Comparison of ENCODE assay signal across 28 cellular contexts in genomic region chr10:60849762-60850161, GRCh38.
"Had no signal": no experiment of that assay in that cellular context is flagged by ENCODE, and none has a peak within 500 bp of the region (broad histone marks: within the 10 kb centered on the region; RNA-seq: fewer than 3 reads in every experiment).

No MANE protein-coding gene starts in this region.

- H3K27ac Mint-ChIP-seq: activated CD4-positive, alpha-beta T cell treated with anti-CD3 and anti-CD28 coated beads, Interleukin-2, amount 10 ng/mL, durations not matched to agents 24 days and 14 days; activated CD8-positive, alpha-beta T cell treated with anti-CD3 and anti-CD28 coated beads for 36 hours; activated naive CD8-positive, alpha-beta T cell treated with anti-CD3 and anti-CD28 coated beads for 36 hours; activated T-cell treated with anti-CD3 and anti-CD28 coated beads, Interleukin-2, amount 50 U/mL, for 72 hours; activated T-helper 17 cell treated with anti-CD3 and anti-CD28 coated beads, Interleukin-2, amount 50 U/mL, for 72 hours had no signal

- H3K4me3 ChIP-seq: ascending aorta, cardiac muscle cell, SJCRH30, SK-N-MC had no signal

- H3K4me1 Mint-ChIP-seq: activated CD4-positive, alpha-beta T cell treated with anti-CD3 and anti-CD28 coated beads, Interleukin-2, amount 10 ng/mL, durations not matched to agents 24 days and 14 days; activated T-helper 17 cell treated with anti-CD3 and anti-CD28 coated beads, Interleukin-2, amount 50 U/mL, for 72 hours; central memory CD8-positive, alpha-beta T cell had no signal

- H3K9me3 Mint-ChIP-seq: activated CD4-positive, alpha-beta T cell treated with anti-CD3 and anti-CD28 coated beads, Interleukin-2, amount 10 ng/mL, durations not matched to agents 24 days and 14 days; activated CD8-positive, alpha-beta T cell treated with anti-CD3 and anti-CD28 coated beads for 36 hours; activated naive CD8-positive, alpha-beta T cell treated with anti-CD3 and anti-CD28 coated beads for 36 hours; activated T-cell treated with anti-CD3 and anti-CD28 coated beads, Interleukin-2, amount 50 U/mL, for 72 hours; activated T-helper 17 cell treated with anti-CD3 and anti-CD28 coated beads, Interleukin-2, amount 50 U/mL, for 72 hours; central memory CD8-positive, alpha-beta T cell had no signal

- H3K36me3 Mint-ChIP-seq: activated naive CD8-positive, alpha-beta T cell treated with anti-CD3 and anti-CD28 coated beads for 36 hours had no signal

- ATAC-seq: activated CD8-positive, alpha-beta T cell treated with anti-CD3 and anti-CD28 coated beads for 36 hours; activated T-cell treated with anti-CD3 and anti-CD28 coated beads, Interleukin-2, amount 50 U/mL, for 72 hours; activated T-helper 17 cell treated with anti-CD3 and anti-CD28 coated beads, Interleukin-2, amount 50 U/mL, for 72 hours; Panc1 had no signal

- DNase-seq: activated CD4-positive, alpha-beta T cell treated with anti-CD3 and anti-CD28 coated beads, Interleukin-2, amount 10 ng/mL, durations not matched to agents 24 days and 14 days; activated CD4-positive, alpha-beta T cell treated with anti-CD3 and anti-CD28 coated beads, Interleukin-2, amount 50 U/mL, for 4 hours; activated CD8-positive, alpha-beta T cell treated with anti-CD3 and anti-CD28 coated beads for 36 hours; activated effector memory CD4-positive, alpha-beta T cell treated with anti-CD3 and anti-CD28 coated beads, Interleukin-2, amount 50 U/mL, for 16 hours; activated naive CD4-positive, alpha-beta T cell; activated naive CD4-positive, alpha-beta T cell treated with anti-CD3 and anti-CD28 coated beads, Interleukin-2, amount 50 U/mL, for 16 hours; activated naive CD8-positive, alpha-beta T cell treated with anti-CD3 and anti-CD28 coated beads for 36 hours; activated T-cell treated with anti-CD3 and anti-CD28 coated beads, Interleukin-2, amount 50 U/mL, for 1 hour; activated T-cell treated with anti-CD3 and anti-CD28 coated beads, Interleukin-2, amount 50 U/mL, for 72 hours; amniotic stem cell; NCI-H1105; NCI-H1417 treated with DMSO at 0.1 percent for 48 hours; NCI-H187 treated with DMSO at 0.1 percent for 48 hours; NCI-H2081; NCI-H2171 treated with DMSO at 0.1 percent for 48 hours; NCI-H2227 treated with DMSO at 0.1 percent for 48 hours; NCI-H446 treated with DMSO at 0.1 percent for 48 hours; NCI-H524; NCI-H69; SHP77; SJCRH30; T1000 had no signal

- H3K36me3 ChIP-seq: ascending aorta, cardiac muscle cell, SJCRH30 had no signal

- H3K27ac ChIP-seq: ascending aorta, cardiac muscle cell, SJCRH30, SK-N-MC had no signal

- H3K4me3 Mint-ChIP-seq: activated CD4-positive, alpha-beta T cell treated with anti-CD3 and anti-CD28 coated beads, Interleukin-2, amount 10 ng/mL, durations not matched to agents 24 days and 14 days; activated CD8-positive, alpha-beta T cell treated with anti-CD3 and anti-CD28 coated beads for 36 hours; activated naive CD8-positive, alpha-beta T cell treated with anti-CD3 and anti-CD28 coated beads for 36 hours; activated T-cell treated with anti-CD3 and anti-CD28 coated beads, Interleukin-2, amount 50 U/mL, for 72 hours; activated T-helper 17 cell treated with anti-CD3 and anti-CD28 coated beads, Interleukin-2, amount 50 U/mL, for 72 hours; central memory CD8-positive, alpha-beta T cell had no signal

- H3K27me3 Mint-ChIP-seq: activated CD8-positive, alpha-beta T cell treated with anti-CD3 and anti-CD28 coated beads for 36 hours; activated T-helper 17 cell treated with anti-CD3 and anti-CD28 coated beads, Interleukin-2, amount 50 U/mL, for 72 hours had no signal

- H3K9me3 ChIP-seq: ascending aorta had no signal

- H3K27me3 ChIP-seq: ascending aorta, cardiac muscle cell, SJCRH30 had no signal
